ENCODE assay signal across 2 cellular contexts in genomic region chr4:188196134-188196735, GRCh38.
TF ChIP-seq lines count a peak whose summit lies in the region.

No MANE protein-coding gene starts in this region.

TF ChIP-seq in IMR-90, 13 proteins besides CTCF, POLR2A, EP300 and RAD21:
- no peak for TF ChIP-seq SMC3 (IDR thresholded peaks at IDR 0.05; ENCODE audit: low read depth, low read length)

TF ChIP-seq in H1, 55 proteins besides CTCF, POLR2A, EP300 and RAD21:
- TF ChIP-seq RBBP5 (IDR thresholded peaks at IDR 0.05; ENCODE audit: borderline replicate concordance, low read depth, low read length), result no peak
- TF ChIP-seq EZH2 (IDR thresholded peaks at IDR 0.05; ENCODE audit: low read depth, low read length, severe bottlenecking), result no peak
- peak; percentile 67; the same call in 1 of the 2 replicates for TF ChIP-seq SP1 (IDR thresholded peaks at IDR 0.05; ENCODE audit: low read depth, low read length)
- TF ChIP-seq MAX (IDR thresholded peaks at IDR 0.05), result peak; percentile 88
- no peak for TF ChIP-seq USF2 (IDR thresholded peaks at IDR 0.05; ENCODE audit: low read length)
- peak; percentile 89 for TF ChIP-seq E2F6 (IDR thresholded peaks at IDR 0.05)
- no peak for TF ChIP-seq SIRT6 (IDR thresholded peaks at IDR 0.05; ENCODE audit: low read length)
- TF ChIP-seq JUN (IDR thresholded peaks at IDR 0.05; ENCODE audit: low read depth, low read length), result no peak
- TF ChIP-seq SAP30 (IDR thresholded peaks at IDR 0.05; ENCODE audit: insufficient read depth, insufficient replicate concordance, low read length), result no peak
- no peak for TF ChIP-seq RFX5 (IDR thresholded peaks at IDR 0.05; ENCODE audit: borderline replicate concordance, low read depth, low read length)
- TF ChIP-seq CHD2 (IDR thresholded peaks at IDR 0.05; ENCODE audit: low read length), result no peak
- TF ChIP-seq CEBPB (IDR thresholded peaks at IDR 0.05; ENCODE audit: low read depth, low read length), result no peak
- no peak for TF ChIP-seq CREB1 (IDR thresholded peaks at IDR 0.05)
